Comparison of ENCODE assay signal across 1 cellular context in the genomic region with DNA sequence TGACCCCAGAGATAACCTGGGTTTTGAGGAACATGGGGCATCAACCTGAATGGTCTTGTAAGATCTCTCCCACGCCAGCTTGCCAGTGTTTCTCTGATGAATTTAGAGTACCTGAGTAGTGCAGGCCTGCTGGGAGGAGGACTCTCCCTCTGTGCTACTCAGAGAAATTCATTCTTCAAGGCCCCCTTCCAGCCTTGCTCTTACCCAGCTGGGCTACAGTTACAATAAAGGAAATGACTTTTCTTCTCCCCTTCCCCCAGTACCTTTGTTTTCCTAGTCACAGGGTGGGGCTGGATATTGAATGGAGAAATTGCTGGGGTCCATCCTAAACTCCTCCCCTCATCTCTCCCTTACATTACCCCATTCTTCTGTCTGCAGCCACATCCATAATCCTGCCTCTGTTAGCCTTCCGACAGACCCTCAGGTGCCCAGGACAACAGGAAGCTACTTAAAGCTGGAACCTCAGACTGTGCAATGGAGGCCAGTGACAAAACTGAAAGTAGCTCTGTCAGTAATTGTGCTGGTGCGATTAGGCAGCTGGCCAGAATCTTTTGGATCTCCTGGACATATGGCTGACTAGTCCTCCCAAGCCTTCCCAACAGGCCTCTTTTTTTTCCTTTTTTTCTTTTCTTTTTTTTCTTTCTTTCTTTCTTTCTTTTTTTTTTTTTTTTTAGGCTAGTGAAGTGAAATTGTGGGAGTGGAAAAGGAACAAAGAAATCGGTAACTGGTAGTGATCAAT.
TF ChIP-seq lines count a peak whose summit lies in the region.

No MANE protein-coding gene starts in this region.

TF ChIP-seq in liver, 16 proteins besides CTCF, POLR2A, EP300 and RAD21 (continued from another document):
- TF ChIP-seq, protein P1, sequence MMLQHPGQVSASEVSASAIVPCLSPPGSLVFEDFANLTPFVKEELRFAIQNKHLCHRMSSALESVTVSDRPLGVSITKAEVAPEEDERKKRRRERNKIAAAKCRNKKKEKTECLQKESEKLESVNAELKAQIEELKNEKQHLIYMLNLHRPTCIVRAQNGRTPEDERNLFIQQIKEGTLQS (IDR thresholded peaks at IDR 0.05) = no peak
